Comparison of ENCODE assay signal across 17 cellular contexts in the genomic region with DNA sequence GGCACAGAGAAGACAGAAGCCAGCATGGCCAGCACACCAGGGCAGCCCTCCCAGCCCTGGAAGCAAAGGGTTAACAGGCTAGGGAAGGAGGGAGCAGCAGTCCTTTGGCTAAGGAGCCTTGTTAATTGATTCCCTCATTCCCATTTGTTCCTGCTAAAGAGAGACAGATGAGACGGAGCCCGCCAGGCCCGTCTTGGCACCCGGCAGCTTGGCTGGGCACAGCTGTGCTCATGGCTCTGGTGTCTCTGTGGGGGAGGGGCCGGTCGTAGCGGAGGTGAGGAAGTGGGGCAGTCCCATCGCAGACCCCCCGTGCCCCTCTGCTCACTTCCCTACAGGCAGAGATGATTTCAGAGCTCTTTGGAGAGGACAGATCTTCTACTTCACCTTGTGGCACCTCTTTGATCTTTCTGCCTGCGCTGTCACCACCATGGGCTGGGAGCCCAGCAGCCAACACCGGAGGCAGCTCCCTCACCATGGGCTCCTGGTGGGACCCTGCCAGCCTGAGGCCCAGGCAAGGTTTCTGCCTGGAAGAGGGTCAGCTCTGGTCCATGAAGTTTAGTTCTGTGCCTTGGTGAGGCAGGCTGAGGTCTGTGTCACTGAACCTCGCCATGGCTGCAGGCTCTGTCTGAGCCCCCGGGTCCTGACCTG. TPM values are rescaled to one million over a fixed set of nuclear protein-coding genes. Genes with fewer than 3 reads are reported as not detected.
DNase-seq lines count a peak whose midpoint lies in the region; ATAC-seq and TF ChIP-seq lines count a peak whose summit lies in the region.
"Had no signal": no experiment of that assay in that cellular context is flagged by ENCODE, and none has a peak within 500 bp of the region (broad histone marks: within the 10 kb centered on the region; RNA-seq: fewer than 3 reads in every experiment).

No MANE protein-coding gene starts in this region.

- H3K36me3 ChIP-seq in SK-N-SH (replicated peaks in 1 of 2; ENCODE audit: control insufficient read depth in 1 of 2, insufficient read depth in 2 of 2, low read length in 1 of 2) (no peaks in the 10 kb centered on the region), right lobe of liver (no peaks in the 10 kb centered on the region), sigmoid colon (no peaks in the 10 kb centered on the region)
- H3K36me3 ChIP-seq: left lung, neutrophil, tibial artery had no signal

- H3K4me1 ChIP-seq in SK-N-SH (ENCODE audit: control insufficient read depth in 1 of 2, insufficient read depth in 2 of 2, low read depth in 1 of 2, low read length in 1 of 2) (peaks cover 5 to 44% of the 10 kb centered on the region in 2 experiments; a peak in 2 of 4 replicates), right lobe of liver (no peaks in the 10 kb centered on the region), sigmoid colon (peaks cover 0 to 14% (median 9%) of the 10 kb centered on the region in 4 donors)

- no peak overlapping the region for H2AFZ ChIP-seq in SK-N-SH (ENCODE audit: low read depth)

- TF ChIP-seq POLR2A in right lobe of liver (IDR thresholded peaks at IDR 0.05) (no peak), sigmoid colon (IDR thresholded peaks at IDR 0.05) (no peak)

- no peak overlapping the region for H3K4me3 ChIP-seq in SK-N-SH (ENCODE audit: low read depth in 2 of 2, low read length in 1 of 2)
- no peak overlapping the region for H3K4me3 ChIP-seq in right lobe of liver
- H3K4me3 ChIP-seq in sigmoid colon = no peak overlapping the region
- H3K4me3 ChIP-seq: left lung, SK-N-MC, tibial artery had no signal

- DNase-seq in SK-N-SH (peak; percentile 63), anterior cingulate cortex (lab: John Stamatoyannopoulos, UW) (peak in 51 of 58 donors; percentile 16 to 79 (median 40)), left kidney (ENCODE audit: low read depth, low spot score) (peak; percentile 83), superior temporal gyrus (ENCODE audit: extremely low spot score) (peak; percentile 33), right lobe of liver (no peak), hepatic stellate cell (ENCODE audit: low spot score) (no peak), sigmoid colon (no peak)
- DNase-seq: COR-L47; left lung; stimulated activated CD4-positive, alpha-beta T cell treated with anti-CD3 and anti-CD28 coated beads, Interleukin-15, amount 100 ng/mL, for 24 hours; tibial artery had no signal

- CTCF ChIA-PET in SK-N-SH (lab: Yijun Ruan, JAX) = interaction anchor here (0.8 to 1.9 kb wide), 6 partner anchors 17 to 116 kb away, joined by 3 to 8 read pairs (median 4); a partner anchor contains a TSS

- no peak for TF ChIP-seq RAD21 in SK-N-SH (IDR thresholded peaks at IDR 0.05; ENCODE audit: low read length)

- TF ChIP-seq CTCF in SK-N-SH (IDR thresholded peaks at IDR 0.05) = no peak
- no peak for TF ChIP-seq CTCF in right lobe of liver (IDR thresholded peaks at IDR 0.05)
- no peak for TF ChIP-seq CTCF in sigmoid colon (IDR thresholded peaks at IDR 0.05)

- no peak overlapping the region for H3K4me2 ChIP-seq in SK-N-SH

- POLR2A ChIA-PET in SK-N-SH (lab: Yijun Ruan, JAX) = interaction anchor here (0.9 kb wide), 1 partner anchor 17 kb away, joined by 3 read pairs; no protein-coding TSS in a partner anchor

- TF ChIP-seq EP300 in SK-N-SH (IDR thresholded peaks at IDR 0.05; ENCODE audit: borderline replicate concordance in 1 of 2, low read depth in 1 of 2, low read length in 1 of 2) = 0 out of 4 replicates have a peak, but pooled peaks of 1 of the 2 experiments have one; percentile 14
- TF ChIP-seq EP300 in sigmoid colon (IDR thresholded peaks at IDR 0.05) = no peak

- H4K20me1 ChIP-seq in SK-N-SH (ENCODE audit: insufficient read depth) = no peaks in the 10 kb centered on the region

- H3K27me3 ChIP-seq in SK-N-SH (ENCODE audit: insufficient read depth) (no peaks in the 10 kb centered on the region), right lobe of liver (no peaks in the 10 kb centered on the region), sigmoid colon (no peaks in the 10 kb centered on the region)

- no peaks in the 10 kb centered on the region for H3K79me2 ChIP-seq in SK-N-SH (ENCODE audit: insufficient read depth)

- H3K9ac ChIP-seq in SK-N-SH = no peak overlapping the region

- no peaks in the 10 kb centered on the region for H3K9me2 ChIP-seq in SK-N-SH

- ATAC-seq in SK-N-SH treated with all-trans-retinoic acid at 6 μM for 48 hours = no peak; the same call in 2 of the 3 replicates
- ATAC-seq in right lobe of liver = no peak
- ATAC-seq: activated naive CD4-positive, alpha-beta T cell treated with anti-CD3 and anti-CD28 coated beads, Interleukin-2, amount 50 U/mL, for 72 hours; left lung had no signal

- intact Hi-C loops in right lobe of liver (cut with DNase I) = no loop called here
- intact Hi-C loops in sigmoid colon (cut with DNase I) = no loop called here

- peaks cover 3% of the 10 kb centered on the region for H3F3A ChIP-seq in SK-N-SH (replicated peaks; ENCODE audit: insufficient read depth)

- H3K27ac ChIP-seq in SK-N-SH (ENCODE audit: low read depth in 2 of 2, low read length in 1 of 2) (peak overlapping the region in 1 of 2 experiments; percentile 44; a peak in 1 of 4 replicates), right lobe of liver (no peak overlapping the region), sigmoid colon (no peak overlapping the region)
- H3K27ac ChIP-seq: left lung, neutrophil, SK-N-MC, tibial artery, VCaP had no signal

- H3K9me3 ChIP-seq in SK-N-SH (no peaks in the 10 kb centered on the region), right lobe of liver (no peaks in the 10 kb centered on the region), sigmoid colon (no peaks in the 10 kb centered on the region)
- H3K9me3 ChIP-seq: left lung, neutrophil, tibial artery had no signal

- 20% methylated on average over 1 of the region's 13 CpGs for WGBS in SK-N-SH (ENCODE audit: low lambda C conversion rate)
- WGBS in right lobe of liver (ENCODE audit: insufficient coverage, low coverage, low lambda C conversion rate, missing lambda C conversion rate) = 14% methylated on average over 5 of the region's 13 CpGs
- WGBS in sigmoid colon, 2 donors = 50 to 76% methylated on average over 13 of the region's 13 CpGs

TF ChIP-seq in SK-N-SH, 30 proteins besides CTCF, POLR2A, EP300 and RAD21:
- no peak for TF ChIP-seq GABPA (IDR thresholded peaks at IDR 0.05; ENCODE audit: low read depth)
- no peak for TF ChIP-seq TAF1 (IDR thresholded peaks at IDR 0.05; ENCODE audit: borderline replicate concordance, low read depth, low read length)
- no peak for TF ChIP-seq GATA2 (CRISPR knock-in tag; IDR thresholded peaks at IDR 0.05)
- peak; percentile 69 for TF ChIP-seq CHD2 (IDR thresholded peaks at IDR 0.05; ENCODE audit: low read length, partially characterized antibody)
TF ChIP-seq in SK-N-SH: peak in this region for 1.

TF ChIP-seq in SK-N-SH treated with all-trans-retinoic acid at 6 μM for 48 hours, 23 proteins besides CTCF, POLR2A, EP300 and RAD21 (continues in another document):
- TF ChIP-seq TOX (CRISPR knock-in tag; IDR thresholded peaks at IDR 0.05; ENCODE audit: borderline replicate concordance) (no peak), ISL1 (CRISPR knock-in tag; IDR thresholded peaks at IDR 0.05) (no peak), CSDC2 (CRISPR knock-in tag; IDR thresholded peaks at IDR 0.05) (no peak)
- TF ChIP-seq, protein P1, sequence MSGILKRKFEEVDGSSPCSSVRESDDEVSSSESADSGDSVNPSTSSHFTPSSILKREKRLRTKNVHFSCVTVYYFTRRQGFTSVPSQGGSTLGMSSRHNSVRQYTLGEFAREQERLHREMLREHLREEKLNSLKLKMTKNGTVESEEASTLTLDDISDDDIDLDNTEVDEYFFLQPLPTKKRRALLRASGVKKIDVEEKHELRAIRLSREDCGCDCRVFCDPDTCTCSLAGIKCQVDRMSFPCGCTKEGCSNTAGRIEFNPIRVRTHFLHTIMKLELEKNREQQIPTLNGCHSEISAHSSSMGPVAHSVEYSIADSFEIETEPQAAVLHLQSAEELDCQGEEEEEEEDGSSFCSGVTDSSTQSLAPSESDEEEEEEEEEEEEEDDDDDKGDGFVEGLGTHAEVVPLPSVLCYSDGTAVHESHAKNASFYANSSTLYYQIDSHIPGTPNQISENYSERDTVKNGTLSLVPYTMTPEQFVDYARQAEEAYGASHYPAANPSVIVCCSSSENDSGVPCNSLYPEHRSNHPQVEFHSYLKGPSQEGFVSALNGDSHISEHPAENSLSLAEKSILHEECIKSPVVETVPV (CRISPR knock-in tag; IDR thresholded peaks at IDR 0.05) = no peak
- TF ChIP-seq, protein P2, sequence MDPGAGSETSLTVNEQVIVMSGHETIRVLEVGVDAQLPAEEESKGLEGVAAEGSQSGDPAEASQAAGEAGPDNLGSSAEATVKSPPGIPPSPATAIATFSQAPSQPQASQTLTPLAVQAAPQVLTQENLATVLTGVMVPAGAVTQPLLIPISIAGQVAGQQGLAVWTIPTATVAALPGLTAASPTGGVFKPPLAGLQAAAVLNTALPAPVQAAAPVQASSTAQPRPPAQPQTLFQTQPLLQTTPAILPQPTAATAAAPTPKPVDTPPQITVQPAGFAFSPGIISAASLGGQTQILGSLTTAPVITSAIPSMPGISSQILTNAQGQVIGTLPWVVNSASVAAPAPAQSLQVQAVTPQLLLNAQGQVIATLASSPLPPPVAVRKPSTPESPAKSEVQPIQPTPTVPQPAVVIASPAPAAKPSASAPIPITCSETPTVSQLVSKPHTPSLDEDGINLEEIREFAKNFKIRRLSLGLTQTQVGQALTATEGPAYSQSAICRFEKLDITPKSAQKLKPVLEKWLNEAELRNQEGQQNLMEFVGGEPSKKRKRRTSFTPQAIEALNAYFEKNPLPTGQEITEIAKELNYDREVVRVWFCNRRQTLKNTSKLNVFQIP (CRISPR knock-in tag; IDR thresholded peaks at IDR 0.05; ENCODE audit: borderline replicate concordance, low read depth) = no peak
- TF ChIP-seq, protein P3, sequence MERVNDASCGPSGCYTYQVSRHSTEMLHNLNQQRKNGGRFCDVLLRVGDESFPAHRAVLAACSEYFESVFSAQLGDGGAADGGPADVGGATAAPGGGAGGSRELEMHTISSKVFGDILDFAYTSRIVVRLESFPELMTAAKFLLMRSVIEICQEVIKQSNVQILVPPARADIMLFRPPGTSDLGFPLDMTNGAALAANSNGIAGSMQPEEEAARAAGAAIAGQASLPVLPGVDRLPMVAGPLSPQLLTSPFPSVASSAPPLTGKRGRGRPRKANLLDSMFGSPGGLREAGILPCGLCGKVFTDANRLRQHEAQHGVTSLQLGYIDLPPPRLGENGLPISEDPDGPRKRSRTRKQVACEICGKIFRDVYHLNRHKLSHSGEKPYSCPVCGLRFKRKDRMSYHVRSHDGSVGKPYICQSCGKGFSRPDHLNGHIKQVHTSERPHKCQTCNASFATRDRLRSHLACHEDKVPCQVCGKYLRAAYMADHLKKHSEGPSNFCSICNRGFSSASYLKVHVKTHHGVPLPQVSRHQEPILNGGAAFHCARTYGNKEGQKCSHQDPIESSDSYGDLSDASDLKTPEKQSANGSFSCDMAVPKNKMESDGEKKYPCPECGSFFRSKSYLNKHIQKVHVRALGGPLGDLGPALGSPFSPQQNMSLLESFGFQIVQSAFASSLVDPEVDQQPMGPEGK (CRISPR knock-in tag; IDR thresholded peaks at IDR 0.05; ENCODE audit: borderline replicate concordance) = no peak

RNA-seq across cellular contexts. Expression of a gene that starts 38.0 kb away (rescaled TPM):
- 0.11 and 0.35 TPM in 2 replicates for polyA plus RNA-seq in SK-N-SH (2012; rRNA removed)
- 0.24 and 0.33 TPM in 2 replicates for polyA plus RNA-seq in SK-N-SH (2012; cell fraction: cytosol; rRNA removed)
- polyA plus RNA-seq in SK-N-SH (2012; cell fraction: nucleus; rRNA removed) = 0.50 and 0.55 TPM in 2 replicates
- under 1 TPM in 3 of 6 experiments, not detected in 3; 0.12 to 0.55 (median 0.54) TPM for total RNA-seq in right lobe of liver
- total RNA-seq in sigmoid colon = 1 to 10 TPM in 2 of 4 donors, under 1 TPM in 2; 0.49 to 1.4 (median 0.94) TPM
- polyA plus RNA-seq in sigmoid colon = under 1 TPM in 1 of 3 donors, not detected in 2; 0.20 TPM
- total RNA-seq: glomerular endothelial cell had no signal

Comparison
In these comparisons a context has a peak if more than half of its experiments do, and no peak if none do; other contexts are left out.
1. DNase-seq: peak in SK-N-SH (single experiment), anterior cingulate cortex (51 of 58), left kidney (single experiment) and superior temporal gyrus (single experiment); none in right lobe of liver (0 of 3), hepatic stellate cell (single experiment) and sigmoid colon (single experiment).